10 cellular contexts compared by ENCODE assay signal in genomic region chr6:34638834-34639736, GRCh38. TPM values are rescaled to one million over a fixed set of nuclear protein-coding genes. Genes with fewer than 3 reads are reported as not detected.
DNase-seq lines count a peak whose midpoint lies in the region; ATAC-seq and TF ChIP-seq lines count a peak whose summit lies in the region.
"Had no signal": no experiment of that assay in that cellular context is flagged by ENCODE, and none has a peak within 500 bp of the region (broad histone marks: within the 10 kb centered on the region; RNA-seq: fewer than 3 reads in every experiment).

No MANE protein-coding gene starts in this region.

- peak; percentile 19 for DNase-seq in HuH-7 (ENCODE audit: low spot score)
- no peak for DNase-seq in psoas muscle
- DNase-seq in hypothalamus (lab: John Stamatoyannopoulos, UW) = no peak
- DNase-seq in NCI-H1417 treated with DMSO at 0.1 percent for 48 hours (lab: John Stamatoyannopoulos, UW) = no peak
- DNase-seq in islet precursor cell = no peak
- DNase-seq in effector memory CD4-positive, alpha-beta T cell = no peak
- DNase-seq: NCI-H1694 treated with DMSO at 0.1 percent for 48 hours, upper lobe of right lung had no signal

- peaks cover 16% of the 10 kb centered on the region for H3K4me1 ChIP-seq in psoas muscle
- H3K4me1 ChIP-seq in effector memory CD4-positive, alpha-beta T cell (ENCODE audit: control insufficient read depth, insufficient read depth, low read length, poor library complexity, severe bottlenecking) = no peaks in the 10 kb centered on the region
- H3K4me1 ChIP-seq: upper lobe of right lung had no signal

- H3K36me3 ChIP-seq in psoas muscle (ENCODE audit: insufficient read depth in 1 of 2, low read depth in 1 of 2) = peaks cover 0 to 8% of the 10 kb centered on the region in 2 donors
- peaks cover 1% of the 10 kb centered on the region for H3K36me3 ChIP-seq in effector memory CD4-positive, alpha-beta T cell (ENCODE audit: control insufficient read depth, insufficient read depth, low read length)

- TF ChIP-seq CTCF in psoas muscle (IDR thresholded peaks at IDR 0.05) = no peak

- ATAC-seq in GM18873 (IDR thresholded peaks at IDR 0.05; ENCODE audit: low FRiP score, unreplicated experiment) = peak; percentile 47
- ATAC-seq in GM21825 (IDR thresholded peaks at IDR 0.05; ENCODE audit: unreplicated experiment) = peak; percentile 74
- ATAC-seq in psoas muscle = peak; percentile 96 to 98 (median 98)
- ATAC-seq: upper lobe of right lung had no signal

- no peaks in the 10 kb centered on the region for H3K9me3 ChIP-seq in psoas muscle
- H3K9me3 ChIP-seq in effector memory CD4-positive, alpha-beta T cell (ENCODE audit: control insufficient read depth, low read length) = no peaks in the 10 kb centered on the region
- H3K9me3 ChIP-seq: upper lobe of right lung had no signal

- H3K27me3 ChIP-seq in psoas muscle (ENCODE audit: insufficient read depth in 3 of 3, low read length in 2 of 3) = no peaks in the 10 kb centered on the region
- no peaks in the 10 kb centered on the region for H3K27me3 ChIP-seq in effector memory CD4-positive, alpha-beta T cell (replicated peaks; ENCODE audit: control insufficient read depth, insufficient read depth, low read length, poor library complexity, severe bottlenecking)
- H3K27me3 ChIP-seq: upper lobe of right lung had no signal

- peak overlapping the region; percentile 24 for H3K4me3 ChIP-seq in psoas muscle
- H3K4me3 ChIP-seq in effector memory CD4-positive, alpha-beta T cell (ENCODE audit: insufficient read depth, low read depth, low read length, poor library complexity, severe bottlenecking) = no peak overlapping the region
- H3K4me3 ChIP-seq: upper lobe of right lung had no signal

- intact Hi-C loops in psoas muscle (cut with DNase I) = no loop called here

- 52 to 71% (median 61%) methylated on average over 6 of the region's 6 CpGs for WGBS in psoas muscle, 3 donors

- H3K27ac ChIP-seq in psoas muscle = peak overlapping the region; percentile 80
- no peak overlapping the region for H3K27ac ChIP-seq in effector memory CD4-positive, alpha-beta T cell (ENCODE audit: insufficient read depth, low read length, poor library complexity, severe bottlenecking)
- H3K27ac ChIP-seq: upper lobe of right lung had no signal

RNA-seq across cellular contexts. Expression of gene ILRUN, which starts 57.5 kb away (rescaled TPM):
- total RNA-seq in psoas muscle = 100 to 1,000 TPM; 129 to 191 (median 176) TPM
- polyA plus RNA-seq in psoas muscle = 100 to 1,000 TPM in 2 of 3 donors, 10 to 100 TPM in 1; 89.4 to 312 (median 131) TPM

Comparison
In these comparisons a context has a peak if more than half of its experiments do, and no peak if none do; other contexts are left out.
1. ATAC-seq: peak in every context shown above with its lines; median percentile 98 in psoas muscle; 74 in GM21825; 47 in GM18873.